Comparison of ENCODE assay signal across 19 cellular contexts in the genomic region with DNA sequence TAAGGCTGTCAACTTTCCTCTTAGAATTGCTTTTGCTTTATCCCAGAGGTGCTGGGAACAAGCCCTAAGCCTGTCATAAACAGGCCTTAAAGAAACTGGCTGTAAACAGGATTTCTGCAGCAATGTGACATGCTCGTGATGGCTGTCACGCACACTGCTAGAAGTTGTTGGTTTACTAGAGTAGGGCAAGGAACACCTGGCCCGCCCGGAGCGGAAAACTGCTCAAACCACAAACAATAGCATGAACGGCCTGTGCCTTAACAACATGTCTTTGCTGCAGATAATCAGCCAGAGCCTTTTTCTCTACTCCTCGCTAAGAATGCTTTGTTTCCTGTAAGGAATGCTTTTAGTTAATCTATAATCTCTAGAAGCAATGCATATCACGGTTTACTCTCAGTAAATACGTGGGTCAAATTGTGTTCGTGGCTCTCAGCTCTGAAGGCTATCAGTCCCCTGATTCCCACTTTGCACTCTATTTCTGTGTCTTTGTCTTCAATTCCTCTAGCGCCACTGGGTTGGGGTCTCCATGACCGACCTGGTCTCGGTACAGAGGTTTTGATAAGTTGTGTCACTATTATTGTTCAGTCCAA.
A peak's percentile ranks its signal among the peaks of the same experiment; 100 is the strongest.
DNase-seq lines count a peak whose midpoint lies in the region; ATAC-seq, FAIRE-seq and TF ChIP-seq lines count a peak whose summit lies in the region.
"Had no signal": no experiment of that assay in that cellular context is flagged by ENCODE, and none has a peak within 500 bp of the region (broad histone marks: within the 10 kb centered on the region; RNA-seq: fewer than 3 reads in every experiment).

No MANE protein-coding gene starts in this region.

- POLR2A ChIA-PET in activated CD4-positive, alpha-beta T cell treated with anti-CD3 and anti-CD28 coated beads, Interleukin-2, amount 10 ng/mL, durations not matched to agents 7 days and 5 days (lab: Charles Lee): no interaction called here
- POLR2A ChIA-PET in activated CD8-positive, alpha-beta T cell treated with anti-CD3 and anti-CD28 coated beads, Interleukin-2, amount 10 ng/mL, durations not matched to agents 7 days and 5 days (lab: Charles Lee): no interaction called here

- no peak overlapping the region for H3K4me3 ChIP-seq in transverse colon
- H3K4me3 ChIP-seq: lung, ovary, stomach had no signal

- H3K27ac Mint-ChIP-seq in activated CD4-positive, alpha-beta T cell treated with anti-CD3 and anti-CD28 coated beads, Interleukin-2, amount 10 ng/mL, durations not matched to agents 7 days and 5 days: peak overlapping the region; percentile 84
- peak overlapping the region; percentile 18 for H3K27ac Mint-ChIP-seq in activated CD8-positive, alpha-beta T cell treated with anti-CD3 and anti-CD28 coated beads, Interleukin-2, amount 10 ng/mL, durations not matched to agents 7 days and 5 days
- H3K27ac Mint-ChIP-seq: activated CD4-positive, alpha-beta T cell treated with anti-CD3 and anti-CD28 coated beads, Interleukin-2, amount 10 ng/mL, durations not matched to agents 24 days and 14 days; CD4-positive, CD25-positive, alpha-beta regulatory T cell had no signal

- peak; percentile 5 for DNase-seq in activated CD4-positive, alpha-beta T cell treated with anti-CD3 and anti-CD28 coated beads, Interleukin-2, amount 10 ng/mL, durations not matched to agents 7 days and 5 days
- DNase-seq in activated CD4-positive, alpha-beta T cell treated with anti-CD3 and anti-CD28 coated beads, Interleukin-2, amount 50 U/mL, for 1 hour: no peak
- DNase-seq in activated CD8-positive, alpha-beta T cell treated with anti-CD3 and anti-CD28 coated beads, Interleukin-2, amount 10 ng/mL, durations not matched to agents 7 days and 5 days: no peak
- DNase-seq in transverse colon (peak; percentile 31), RCC 7860 (ENCODE audit: low spot score) (no peak)
- DNase-seq in stimulated activated CD4-positive, alpha-beta T cell treated with anti-CD3 and anti-CD28 coated beads, Interleukin-1b, Interleukin-23, amount 100 ng/mL, for 48 hours: no peak
- DNase-seq: activated CD4-positive, alpha-beta T cell treated with anti-CD3 and anti-CD28 coated beads, Interleukin-2, amount 10 ng/mL, durations not matched to agents 24 days and 14 days; activated naive CD4-positive, alpha-beta T cell treated with Interleukin-2 at 50 U/mL for 16 hours; anterior cingulate cortex; effector CD4-positive, alpha-beta T cell; ovary; stimulated activated CD4-positive, alpha-beta T cell treated with anti-CD3 and anti-CD28 coated beads, Interleukin-2, amount 100 ng/mL, for 24 hours; stomach; SW 1271 had no signal

- WGBS in transverse colon (ENCODE audit: low coverage in 1 of 2), 2 donors: 22 to 56% methylated on average over 4 to 13 of the region's 13 CpGs

- no peak for FAIRE-seq in RCC 7860 (lab: Jason Lieb, UNC)

- TF ChIP-seq POLR2A in transverse colon (IDR thresholded peaks at IDR 0.05): no peak

- in situ Hi-C loops in transverse colon (cut with MboI; ENCODE audit: low pct_ligation_motif_present in 1 of 4, low pct_unique_long_range_greater_than_20kb in 1 of 4, low sequenced_read_pairs in 3 of 4): no loop called here

- H3K36me3 Mint-ChIP-seq in activated CD4-positive, alpha-beta T cell treated with anti-CD3 and anti-CD28 coated beads, Interleukin-2, amount 10 ng/mL, durations not matched to agents 7 days and 5 days (ENCODE audit: low read depth): no peaks in the 10 kb centered on the region
- no peaks in the 10 kb centered on the region for H3K36me3 Mint-ChIP-seq in activated CD8-positive, alpha-beta T cell treated with anti-CD3 and anti-CD28 coated beads, Interleukin-2, amount 10 ng/mL, durations not matched to agents 7 days and 5 days (ENCODE audit: low read depth)
- H3K36me3 Mint-ChIP-seq: CD4-positive, CD25-positive, alpha-beta regulatory T cell had no signal

- no peak for TF ChIP-seq CTCF in transverse colon (IDR thresholded peaks at IDR 0.05)

- H3K4me1 Mint-ChIP-seq in activated CD4-positive, alpha-beta T cell treated with anti-CD3 and anti-CD28 coated beads, Interleukin-2, amount 10 ng/mL, durations not matched to agents 7 days and 5 days: peaks cover 11% of the 10 kb centered on the region
- peaks cover 1% of the 10 kb centered on the region for H3K4me1 Mint-ChIP-seq in activated CD8-positive, alpha-beta T cell treated with anti-CD3 and anti-CD28 coated beads, Interleukin-2, amount 10 ng/mL, durations not matched to agents 7 days and 5 days (ENCODE audit: low read depth)
- H3K4me1 Mint-ChIP-seq: activated CD4-positive, alpha-beta T cell treated with anti-CD3 and anti-CD28 coated beads, Interleukin-2, amount 10 ng/mL, durations not matched to agents 24 days and 14 days; CD4-positive, CD25-positive, alpha-beta regulatory T cell; central memory CD8-positive, alpha-beta T cell had no signal

- H3K9me3 Mint-ChIP-seq in activated CD4-positive, alpha-beta T cell treated with anti-CD3 and anti-CD28 coated beads, Interleukin-2, amount 10 ng/mL, durations not matched to agents 7 days and 5 days: no peaks in the 10 kb centered on the region
- H3K9me3 Mint-ChIP-seq in activated CD8-positive, alpha-beta T cell treated with anti-CD3 and anti-CD28 coated beads, Interleukin-2, amount 10 ng/mL, durations not matched to agents 7 days and 5 days (ENCODE audit: insufficient read depth): no peaks in the 10 kb centered on the region

- intact Hi-C loops in transverse colon (cut with DNase I; ENCODE audit: low total_unique reads): no loop called here

- H3K27me3 ChIP-seq in transverse colon: no peaks in the 10 kb centered on the region
- H3K27me3 ChIP-seq: ovary, stomach had no signal

- H3K4me1 ChIP-seq in transverse colon: no peaks in the 10 kb centered on the region
- H3K4me1 ChIP-seq: stomach had no signal

- H3K27me3 Mint-ChIP-seq in activated CD4-positive, alpha-beta T cell treated with anti-CD3 and anti-CD28 coated beads, Interleukin-2, amount 10 ng/mL, durations not matched to agents 7 days and 5 days: no peaks in the 10 kb centered on the region
- no peaks in the 10 kb centered on the region for H3K27me3 Mint-ChIP-seq in activated CD8-positive, alpha-beta T cell treated with anti-CD3 and anti-CD28 coated beads, Interleukin-2, amount 10 ng/mL, durations not matched to agents 7 days and 5 days (ENCODE audit: low read depth)
- H3K27me3 Mint-ChIP-seq: activated CD4-positive, alpha-beta T cell treated with anti-CD3 and anti-CD28 coated beads, Interleukin-2, amount 10 ng/mL, durations not matched to agents 24 days and 14 days; CD4-positive, CD25-positive, alpha-beta regulatory T cell; central memory CD8-positive, alpha-beta T cell had no signal

- CTCF ChIA-PET in activated CD4-positive, alpha-beta T cell treated with anti-CD3 and anti-CD28 coated beads, Interleukin-2, amount 10 ng/mL, durations not matched to agents 7 days and 5 days (lab: Charles Lee): no interaction called here
- CTCF ChIA-PET in activated CD8-positive, alpha-beta T cell treated with anti-CD3 and anti-CD28 coated beads, Interleukin-2, amount 10 ng/mL, durations not matched to agents 7 days and 5 days (lab: Charles Lee): no interaction called here

- no peaks in the 10 kb centered on the region for H3K9me3 ChIP-seq in transverse colon
- H3K9me3 ChIP-seq: ovary, stomach had no signal

- H3K36me3 ChIP-seq in transverse colon: no peaks in the 10 kb centered on the region
- H3K36me3 ChIP-seq: ovary, stomach had no signal

- H3K4me3 Mint-ChIP-seq in activated CD4-positive, alpha-beta T cell treated with anti-CD3 and anti-CD28 coated beads, Interleukin-2, amount 10 ng/mL, durations not matched to agents 7 days and 5 days: peak overlapping the region; percentile 19
- H3K4me3 Mint-ChIP-seq in activated CD8-positive, alpha-beta T cell treated with anti-CD3 and anti-CD28 coated beads, Interleukin-2, amount 10 ng/mL, durations not matched to agents 7 days and 5 days: no peak overlapping the region
- H3K4me3 Mint-ChIP-seq: activated CD4-positive, alpha-beta T cell treated with anti-CD3 and anti-CD28 coated beads, Interleukin-2, amount 10 ng/mL, durations not matched to agents 24 days and 14 days; CD4-positive, CD25-positive, alpha-beta regulatory T cell; central memory CD8-positive, alpha-beta T cell had no signal

- ATAC-seq in HG03097 (IDR thresholded peaks at IDR 0.05; ENCODE audit: low FRiP score, unreplicated experiment): peak; percentile 63
- no peak for ATAC-seq in activated CD8-positive, alpha-beta T cell treated with anti-CD3 and anti-CD28 coated beads, Interleukin-2, amount 10 ng/mL, durations not matched to agents 7 days and 5 days
- no peak for ATAC-seq in GM18861 (IDR thresholded peaks at IDR 0.05; ENCODE audit: unreplicated experiment)

- TF ChIP-seq EP300 in transverse colon (IDR thresholded peaks at IDR 0.05; ENCODE audit: low read depth): no peak

- peak overlapping the region in 2 of 4 donors; percentile 52 to 55 for H3K27ac ChIP-seq in transverse colon
- H3K27ac ChIP-seq: ovary, stomach had no signal

Comparison
In these comparisons a context has a peak if more than half of its experiments do, and no peak if none do; other contexts are left out.
1. DNase-seq: peak in activated CD4-positive, alpha-beta T cell treated with anti-CD3 and anti-CD28 coated beads, Interleukin-2, amount 10 ng/mL, durations not matched to agents 7 days and 5 days (single experiment) and transverse colon (single experiment); none in activated CD4-positive, alpha-beta T cell treated with anti-CD3 and anti-CD28 coated beads, Interleukin-2, amount 50 U/mL, for 1 hour (single experiment), activated CD8-positive, alpha-beta T cell treated with anti-CD3 and anti-CD28 coated beads, Interleukin-2, amount 10 ng/mL, durations not matched to agents 7 days and 5 days (single experiment), stimulated activated CD4-positive, alpha-beta T cell treated with anti-CD3 and anti-CD28 coated beads, Interleukin-1b, Interleukin-23, amount 100 ng/mL, for 48 hours (single experiment) and RCC 7860 (single experiment).